1 cellular context compared by ENCODE assay signal in the genomic region with DNA sequence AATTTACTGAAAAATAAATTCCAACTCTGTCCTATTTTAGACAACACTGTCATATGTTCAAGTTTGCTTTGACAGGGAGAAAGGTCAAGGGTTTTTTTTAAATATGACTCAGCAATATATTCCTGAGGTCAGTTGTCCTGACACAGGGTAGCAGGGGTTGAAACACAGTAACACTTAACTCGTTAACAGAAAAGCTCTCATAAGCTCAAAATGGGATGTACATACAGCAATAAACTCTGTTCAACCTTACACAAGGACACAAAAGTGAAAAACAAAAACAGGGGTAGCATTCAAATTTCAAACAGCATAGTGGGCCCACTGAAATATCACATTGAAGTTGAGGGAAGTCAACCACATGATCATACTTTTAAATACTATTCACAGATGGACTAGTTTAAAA.
TF ChIP-seq lines count a peak whose summit lies in the region.

No MANE protein-coding gene starts in this region.

TF ChIP-seq in GM12878, 131 proteins besides CTCF, POLR2A, EP300 and RAD21 (continued from another document):
- TF ChIP-seq, protein P1, sequence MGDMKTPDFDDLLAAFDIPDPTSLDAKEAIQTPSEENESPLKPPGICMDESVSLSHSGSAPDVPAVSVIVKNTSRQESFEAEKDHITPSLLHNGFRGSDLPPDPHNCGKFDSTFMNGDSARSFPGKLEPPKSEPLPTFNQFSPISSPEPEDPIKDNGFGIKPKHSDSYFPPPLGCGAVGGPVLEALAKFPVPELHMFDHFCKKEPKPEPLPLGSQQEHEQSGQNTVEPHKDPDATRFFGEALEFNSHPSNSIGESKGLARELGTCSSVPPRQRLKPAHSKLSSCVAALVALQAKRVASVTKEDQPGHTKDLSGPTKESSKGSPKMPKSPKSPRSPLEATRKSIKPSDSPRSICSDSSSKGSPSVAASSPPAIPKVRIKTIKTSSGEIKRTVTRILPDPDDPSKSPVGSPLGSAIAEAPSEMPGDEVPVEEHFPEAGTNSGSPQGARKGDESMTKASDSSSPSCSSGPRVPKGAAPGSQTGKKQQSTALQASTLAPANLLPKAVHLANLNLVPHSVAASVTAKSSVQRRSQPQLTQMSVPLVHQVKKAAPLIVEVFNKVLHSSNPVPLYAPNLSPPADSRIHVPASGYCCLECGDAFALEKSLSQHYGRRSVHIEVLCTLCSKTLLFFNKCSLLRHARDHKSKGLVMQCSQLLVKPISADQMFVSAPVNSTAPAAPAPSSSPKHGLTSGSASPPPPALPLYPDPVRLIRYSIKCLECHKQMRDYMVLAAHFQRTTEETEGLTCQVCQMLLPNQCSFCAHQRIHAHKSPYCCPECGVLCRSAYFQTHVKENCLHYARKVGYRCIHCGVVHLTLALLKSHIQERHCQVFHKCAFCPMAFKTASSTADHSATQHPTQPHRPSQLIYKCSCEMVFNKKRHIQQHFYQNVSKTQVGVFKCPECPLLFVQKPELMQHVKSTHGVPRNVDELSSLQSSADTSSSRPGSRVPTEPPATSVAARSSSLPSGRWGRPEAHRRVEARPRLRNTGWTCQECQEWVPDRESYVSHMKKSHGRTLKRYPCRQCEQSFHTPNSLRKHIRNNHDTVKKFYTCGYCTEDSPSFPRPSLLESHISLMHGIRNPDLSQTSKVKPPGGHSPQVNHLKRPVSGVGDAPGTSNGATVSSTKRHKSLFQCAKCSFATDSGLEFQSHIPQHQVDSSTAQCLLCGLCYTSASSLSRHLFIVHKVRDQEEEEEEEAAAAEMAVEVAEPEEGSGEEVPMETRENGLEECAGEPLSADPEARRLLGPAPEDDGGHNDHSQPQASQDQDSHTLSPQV (IDR thresholded peaks at IDR 0.05) = no peak
- TF ChIP-seq KDM1A (IDR thresholded peaks at IDR 0.05; ENCODE audit: borderline replicate concordance) = no peak
- no peak for TF ChIP-seq CBX5 (IDR thresholded peaks at IDR 0.05; ENCODE audit: low read depth)
- TF ChIP-seq BCL11A (IDR thresholded peaks at IDR 0.05; ENCODE audit: low read depth, low read length) = no peak
- TF ChIP-seq NR2F1 (conservative IDR thresholded peaks at IDR 0.05) = 0 out of 2 replicates have a peak, but pooled peaks have one; percentile 20
